26 cellular contexts compared by ENCODE assay signal in the genomic region with DNA sequence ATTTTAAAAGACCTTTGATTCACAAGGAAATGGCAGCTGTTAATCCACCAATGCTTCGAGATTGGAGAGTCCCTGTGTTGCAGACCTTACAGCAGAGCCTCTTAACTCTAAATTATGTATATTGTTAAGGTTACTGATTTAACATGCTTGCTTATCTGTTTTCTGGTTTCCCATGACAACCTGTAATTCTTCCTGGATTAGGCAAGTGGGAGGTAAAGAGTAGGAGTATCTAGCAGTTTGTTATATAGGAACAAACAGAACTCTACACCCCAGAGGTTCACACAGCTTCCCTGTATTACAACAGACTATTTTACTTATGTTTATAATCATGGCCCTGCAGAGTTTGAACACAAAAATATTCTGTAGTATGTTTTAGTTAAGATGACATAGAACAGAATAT. TPM values are rescaled to one million over a fixed set of nuclear protein-coding genes. Genes with fewer than 3 reads are reported as not detected.
DNase-seq lines count a peak whose midpoint lies in the region; ATAC-seq, FAIRE-seq and TF ChIP-seq lines count a peak whose summit lies in the region.
"Had no signal": no experiment of that assay in that cellular context is flagged by ENCODE, and none has a peak within 500 bp of the region (broad histone marks: within the 10 kb centered on the region; RNA-seq: fewer than 3 reads in every experiment).

No MANE protein-coding gene starts in this region.

- no peak overlapping the region for H3K4ac ChIP-seq in IMR-90 (ENCODE audit: low read depth, low read length)

- H3K23ac ChIP-seq in IMR-90 (ENCODE audit: low read depth, low read length), result no peak overlapping the region

- no peak for TF ChIP-seq POLR2A in IMR-90 (IDR thresholded peaks at IDR 0.05; ENCODE audit: low read depth, low read length)
- TF ChIP-seq POLR2A in HepG2 (IDR thresholded peaks at IDR 0.05; ENCODE audit: insufficient read depth in 1 of 2, low read depth in 2 of 2, low read length in 2 of 2), result no peak
- no peak for TF ChIP-seq POLR2A in suprapubic skin (IDR thresholded peaks at IDR 0.05)

- dilution Hi-C loops in IMR-90 (cut with HindIII; ENCODE audit: low sequenced_read_pairs, unreplicated experiment), result no loop called here

- no TSS peak for BruUV-seq in A673 (replicated peaks; lab: Mats Ljungman, UMichigan)
- no TSS peak for BruUV-seq in IMR-90 (replicated peaks; lab: Mats Ljungman, UMichigan)
- no TSS peak for BruUV-seq in HepG2 (replicated peaks; lab: Mats Ljungman, UMichigan)

- H3K4me1 ChIP-seq in A673 (ENCODE audit: insufficient read depth, low read length, poor library complexity, severe bottlenecking), result peaks cover 19% of the 10 kb centered on the region
- peaks cover 4% of the 10 kb centered on the region for H3K4me1 ChIP-seq in IMR-90 (ENCODE audit: control insufficient read depth, insufficient read depth, low read length)
- peaks cover 47% of the 10 kb centered on the region for H3K4me1 ChIP-seq in HepG2 (ENCODE audit: insufficient read depth, low read length)
- no peaks in the 10 kb centered on the region for H3K4me1 ChIP-seq in suprapubic skin
- H3K4me1 ChIP-seq: colonic mucosa had no signal

- H2AFZ ChIP-seq in IMR-90 (replicated peaks; ENCODE audit: low read length, poor library complexity) (no peak overlapping the region), HepG2 (ENCODE audit: low read length) (no peak overlapping the region)

- peak; percentile 17 for DNase-seq in A673 (ENCODE audit: low spot score)
- peak; percentile 12 for DNase-seq in IMR-90
- DNase-seq in amniotic epithelial cell (ENCODE audit: low read depth), result peak; percentile 87
- peak; percentile 93 for DNase-seq in HepG2 (ENCODE audit: low spot score)
- no peak for DNase-seq in T-helper 2 cell
- no peak for DNase-seq in H7
- DNase-seq in HUDEP-2 (lab: John Stamatoyannopoulos, UW; ENCODE audit: unreplicated experiment in 76 of 76), result no peak
- DNase-seq in suprapubic skin (ENCODE audit: low spot score in 2 of 2), result no peak
- DNase-seq: ACHN; activated CD4-positive, alpha-beta T cell treated with anti-CD3 and anti-CD28 coated beads, Interleukin-2, amount 50 U/mL, for 48 hours; activated CD4-positive, CD25-positive, alpha-beta regulatory T cell; activated gamma-delta T cell; brain microvascular endothelial cell; Calu3; colonic mucosa; glutamatergic neuron; left cardiac atrium; naive thymus-derived CD4-positive, alpha-beta T cell; NCI-H1105 treated with DMSO at 0.1 percent for 48 hours; NCI-H524; right cardiac atrium; stimulated activated CD4-positive, alpha-beta T cell treated with anti-CD3 and anti-CD28 coated beads, Interleukin-12 subunit alpha, Interleukin-12 subunit beta, amount 100 ng/mL, for 4 hours had no signal

- H3K4me3 ChIP-seq in A673 (ENCODE audit: low read depth, low read length, poor library complexity, severe bottlenecking) (no peak overlapping the region), IMR-90 (ENCODE audit: insufficient read depth, low read depth, low read length) (no peak overlapping the region), HepG2 (replicated peaks in 1 of 3; ENCODE audit: insufficient read depth in 1 of 3, low read depth in 2 of 3, low read length in 3 of 3) (no peak overlapping the region; a peak in 1 of 6 replicates), H7 (ENCODE audit: insufficient read depth, low read depth, low read length) (no peak overlapping the region), suprapubic skin (no peak overlapping the region)
- H3K4me3 ChIP-seq: BLaER1 treated with 17β-estradiol and CSF1 and Interleukin-3, amounts not matched to agents 10 nM and 100 nM; colonic mucosa had no signal

- no peaks in the 10 kb centered on the region for H3K27me3 ChIP-seq in A673 (replicated peaks; ENCODE audit: insufficient read depth, low read depth, low read length, poor library complexity)
- H3K27me3 ChIP-seq in IMR-90 (ENCODE audit: control insufficient read depth, insufficient read depth, low read length), result no peaks in the 10 kb centered on the region
- no peaks in the 10 kb centered on the region for H3K27me3 ChIP-seq in HepG2 (ENCODE audit: control insufficient read depth in 1 of 2, insufficient read depth in 2 of 2, low read length in 2 of 2)
- H3K27me3 ChIP-seq in H7 (ENCODE audit: control insufficient read depth, insufficient read depth, low read length), result no peaks in the 10 kb centered on the region
- H3K27me3 ChIP-seq in suprapubic skin, result no peaks in the 10 kb centered on the region
- H3K27me3 ChIP-seq: BLaER1 treated with 17β-estradiol and CSF1 and Interleukin-3, amounts not matched to agents 10 nM and 100 nM; brain microvascular endothelial cell; colonic mucosa had no signal

- peaks cover 12 to 25% of the 10 kb centered on the region in 2 experiments for H3K79me1 ChIP-seq in IMR-90 (ENCODE audit: low read depth in 1 of 2, low read length in 2 of 2)

- H3K14ac ChIP-seq in IMR-90 (replicated peaks; ENCODE audit: low read depth, low read length), result no peak overlapping the region

- H4K20me1 ChIP-seq in IMR-90 (ENCODE audit: insufficient read depth, low read length), result peaks cover 4% of the 10 kb centered on the region
- no peaks in the 10 kb centered on the region for H4K20me1 ChIP-seq in HepG2 (ENCODE audit: insufficient read depth, low read length)

- H3K79me2 ChIP-seq in HepG2 (ENCODE audit: insufficient read depth, low read length), result no peaks in the 10 kb centered on the region

- no peak for FAIRE-seq in HepG2 (lab: Jason Lieb, UNC)

- TF ChIP-seq RAD21 in IMR-90 (IDR thresholded peaks at IDR 0.05; ENCODE audit: low read length) (no peak), HepG2 (CRISPR knock-in tag; IDR thresholded peaks at IDR 0.05) (no peak)

- no peak overlapping the region for H2BK5ac ChIP-seq in IMR-90 (ENCODE audit: low read depth, low read length, poor library complexity, severe bottlenecking)

- no CpG with 5 or more reads among the region's 1 CpG for WGBS in IMR-90 (ENCODE audit: extremely low coverage in 2 of 2, insufficient read length in 1 of 2), 2 experiments
- WGBS in HepG2 (ENCODE audit: low lambda C conversion rate), result 43% methylated on average over 1 of the region's 1 CpG
- WGBS in suprapubic skin, result 36% methylated on average over 1 of the region's 1 CpG

- no peak overlapping the region for H2AK5ac ChIP-seq in IMR-90 (ENCODE audit: low read depth, low read length)

- POLR2A ChIA-PET in A673 (lab: Charles Lee; ENCODE audit: low non-redundant PET) (no interaction called here), IMR-90 (lab: Charles Lee; ENCODE audit: unreplicated experiment) (no interaction called here), HepG2 (lab: Yijun Ruan, JAX) (interaction anchor here (0.9 kb wide), 1 partner anchor 55 kb away, joined by 4 read pairs; the partner anchor contains the start of gene XRN2)

- no peak for TF ChIP-seq CTCF in A673 (conservative IDR thresholded peaks at IDR 0.05; ENCODE audit: low read depth, low read length)
- no peak for TF ChIP-seq CTCF in IMR-90 (conservative IDR thresholded peaks at IDR 0.05; ENCODE audit: low read depth, low read length)
- no peak for TF ChIP-seq CTCF in HepG2 (CRISPR knock-in tag; IDR thresholded peaks at IDR 0.05)
- no peak for TF ChIP-seq CTCF in suprapubic skin (IDR thresholded peaks at IDR 0.05)

- no peak overlapping the region for H2AK9ac ChIP-seq in IMR-90 (replicated peaks; ENCODE audit: low read depth, low read length, poor library complexity)

- H3K56ac ChIP-seq in IMR-90 (ENCODE audit: extremely low read depth, insufficient read depth, low read length), result no peak overlapping the region

- intact Hi-C loops in A673 (cut with micrococcal nuclease; ENCODE audit: unreplicated experiment) (no loop called here), IMR-90 (cut with micrococcal nuclease) (no loop called here), HepG2 (cut with micrococcal nuclease; ENCODE audit: unreplicated experiment) (loop anchor here (5.0 kb wide), 1 partner anchor 121 kb away; no protein-coding TSS in a partner anchor)

- H3K4me2 ChIP-seq in IMR-90 (ENCODE audit: low read depth, low read length), result no peak overlapping the region
- no peak overlapping the region for H3K4me2 ChIP-seq in HepG2 (ENCODE audit: low read depth, low read length)
- H3K4me2 ChIP-seq: BLaER1 treated with 17β-estradiol and CSF1 and Interleukin-3, amounts not matched to agents 10 nM and 100 nM had no signal

- in situ Hi-C loops in IMR-90 (cut with MboI; ENCODE audit: low sequenced_read_pairs), result no loop called here
- in situ Hi-C loops in HepG2 (cut with HindIII; ENCODE audit: extremely low pct_ligation_motif_present, low pct_unique_long_range_greater_than_20kb), result no loop called here

- H4K91ac ChIP-seq in IMR-90 (ENCODE audit: insufficient read depth, low read depth, low read length), result no peak overlapping the region

- H3K36me3 ChIP-seq in A673 (ENCODE audit: insufficient read depth, low read length, poor library complexity, severe bottlenecking), result peaks cover 47% of the 10 kb centered on the region
- H3K36me3 ChIP-seq in IMR-90 (ENCODE audit: control insufficient read depth, insufficient read depth, low read length), result peaks cover 18% of the 10 kb centered on the region
- H3K36me3 ChIP-seq in HepG2 (replicated peaks in 1 of 2; ENCODE audit: control insufficient read depth in 1 of 2, insufficient read depth in 2 of 2, low read length in 2 of 2), result peaks cover 15 to 49% of the 10 kb centered on the region in 2 experiments
- peaks cover 23% of the 10 kb centered on the region for H3K36me3 ChIP-seq in H7 (replicated peaks; ENCODE audit: control insufficient read depth, insufficient read depth, low read length)
- H3K36me3 ChIP-seq in suprapubic skin, result peaks cover 62% of the 10 kb centered on the region
- H3K36me3 ChIP-seq: colonic mucosa had no signal

- H4K8ac ChIP-seq in IMR-90 (ENCODE audit: low read depth in 2 of 2, low read length in 2 of 2), result no peak overlapping the region

- H3K9me1 ChIP-seq in IMR-90 (ENCODE audit: insufficient read depth, low read length), result peaks cover 9% of the 10 kb centered on the region

- H3K9me3 ChIP-seq in A673 (ENCODE audit: low read depth, low read length, poor library complexity, severe bottlenecking) (no peaks in the 10 kb centered on the region), IMR-90 (ENCODE audit: control insufficient read depth, insufficient read depth, low read length) (no peaks in the 10 kb centered on the region), HepG2 (ENCODE audit: low read length) (no peaks in the 10 kb centered on the region), suprapubic skin (no peaks in the 10 kb centered on the region)
- H3K9me3 ChIP-seq: BLaER1 treated with 17β-estradiol and CSF1 and Interleukin-3, amounts not matched to agents 10 nM and 100 nM; colonic mucosa had no signal

- H2BK20ac ChIP-seq in IMR-90 (ENCODE audit: low read depth, low read length), result no peak overlapping the region

- TF ChIP-seq EP300 in HepG2 (IDR thresholded peaks at IDR 0.05; ENCODE audit: low read depth in 2 of 2, low read length in 2 of 2), result peak in 1 of 2 experiments; percentile 58; a peak in 1 of 4 replicates
- TF ChIP-seq EP300 in HepG2 (CRISPR knock-in tag; IDR thresholded peaks at IDR 0.05; ENCODE audit: borderline replicate concordance), result peak; percentile 12; the same call in 1 of the 2 replicates
- TF ChIP-seq EP300 in suprapubic skin (IDR thresholded peaks at IDR 0.05), result no peak

- no peak overlapping the region for H3K27ac ChIP-seq in A673 (ENCODE audit: low read depth, low read length, poor library complexity, severe bottlenecking)
- no peak overlapping the region for H3K27ac ChIP-seq in IMR-90 (ENCODE audit: insufficient read depth, low read length)
- H3K27ac ChIP-seq in HepG2 (ENCODE audit: extremely low read length, insufficient read depth, low read length), result peak overlapping the region; percentile 88
- no peak overlapping the region for H3K27ac ChIP-seq in suprapubic skin
- H3K27ac ChIP-seq: BLaER1 treated with 17β-estradiol and CSF1 and Interleukin-3, amounts not matched to agents 10 nM and 100 nM; brain microvascular endothelial cell; colonic mucosa had no signal

- H3K9ac ChIP-seq in IMR-90 (ENCODE audit: low read depth, low read length) (no peak overlapping the region), HepG2 (ENCODE audit: insufficient read depth, low read depth, low read length) (peak overlapping the region; percentile 57)
- H3K9ac ChIP-seq: BLaER1 treated with 17β-estradiol and CSF1 and Interleukin-3, amounts not matched to agents 10 nM and 100 nM had no signal

- H2BK15ac ChIP-seq in IMR-90 (ENCODE audit: low read depth, low read length), result no peak overlapping the region

- ATAC-seq in IMR-90 (ENCODE audit: low read depth) (no peak), HepG2 (peak; percentile 99)
- ATAC-seq: naive thymus-derived CD4-positive, alpha-beta T cell; right cardiac atrium had no signal

- H3K18ac ChIP-seq in IMR-90 (ENCODE audit: low read depth, low read length), result no peak overlapping the region

- H4K5ac ChIP-seq in IMR-90 (ENCODE audit: low read depth, low read length), result no peak overlapping the region

- CTCF ChIA-PET in A673 (lab: Charles Lee) (no interaction called here), IMR-90 (lab: Yijun Ruan, JAX) (no interaction called here), HepG2 (lab: Yijun Ruan, JAX; ENCODE audit: low intra/inter-chr PET ratio, low total read pairs) (no interaction called here)

- no peak overlapping the region for H2BK120ac ChIP-seq in IMR-90 (ENCODE audit: low read depth, low read length)

RNA-seq across cellular contexts. Expression of gene NKX2-4, which starts 39.5 kb away (rescaled TPM):
- 0.13 TPM in 2 replicates for total RNA-seq in A673 (2021)
- not detected in 2 replicates for total RNA-seq in IMR-90 (2012; rRNA removed)
- not detected in 2 replicates for polyA plus RNA-seq in IMR-90 (2012; rRNA removed)
- polyA plus RNA-seq in IMR-90 (2012; cell fraction: cytosol; rRNA removed), result not detected in 2 replicates
- not detected in 2 replicates for polyA plus RNA-seq in IMR-90 (2012; cell fraction: nucleus; rRNA removed; ENCODE audit: low replicate concordance)
- not detected in 2 replicates for total RNA-seq in HepG2 (2016; rRNA removed; fragmentation: Illumina TruSeq; extraction: Trizol)
- not detected in 2 replicates for total RNA-seq in HepG2 (2016; cell fraction: cytosol; rRNA removed; fragmentation: Illumina TruSeq; extraction: Trizol; ENCODE audit: low read depth)
- total RNA-seq in HepG2 (2016; cell fraction: insoluble cytoplasmic fraction; rRNA removed; fragmentation: Illumina TruSeq; extraction: Trizol), result not detected in 2 replicates
- total RNA-seq in HepG2 (2016; cell fraction: membrane; rRNA removed; fragmentation: Illumina TruSeq; extraction: Trizol), result not detected in 2 replicates
- total RNA-seq in HepG2 (2016; cell fraction: nucleus; rRNA removed; fragmentation: Illumina TruSeq; extraction: Trizol), result not detected in 2 replicates
- polyA plus RNA-seq in HepG2 (2011; rRNA removed), result not detected in 2 replicates
- not detected in 2 replicates for polyA plus RNA-seq in HepG2 (2011; cell fraction: cytosol; rRNA removed)
- not detected in 2 replicates for polyA plus RNA-seq in HepG2 (2011; cell fraction: nucleus; rRNA removed)
- not detected in 2 replicates for polyA plus RNA-seq in HepG2 (2012)
- not detected in 2 replicates for polyA plus RNA-seq in HepG2 (2016; cell fraction: cytosol; fragmentation: Illumina TruSeq; extraction: Trizol; ENCODE audit: low read depth)
- polyA plus RNA-seq in HepG2 (2016; cell fraction: insoluble cytoplasmic fraction; fragmentation: Illumina TruSeq; extraction: Trizol; ENCODE audit: low read depth), result not detected in 2 replicates
- not detected in 2 replicates for polyA plus RNA-seq in HepG2 (2016; cell fraction: membrane; fragmentation: Illumina TruSeq; extraction: Trizol; ENCODE audit: low read depth)
- polyA plus RNA-seq in HepG2 (2016; cell fraction: nucleus; fragmentation: Illumina TruSeq; extraction: Trizol; ENCODE audit: insufficient read depth, low read depth), result not detected in 2 replicates
- not detected in 2 replicates for polyA minus RNA-seq in HepG2 (2011; rRNA and poly(A)+ RNA removed; ENCODE audit: low replicate concordance)
- polyA minus RNA-seq in HepG2 (2011; cell fraction: cytosol; rRNA and poly(A)+ RNA removed), result not detected in 2 replicates
- polyA minus RNA-seq in HepG2 (2011; cell fraction: nucleus; rRNA and poly(A)+ RNA removed), result not detected in 2 replicates
- not detected in 2 replicates for total RNA-seq in H7 (2014; rRNA removed; shearing (Covaris generic))
- total RNA-seq in suprapubic skin, result not detected
- total RNA-seq: Calu3; colonic mucosa; left cardiac atrium; LHCN-M2; mesenteric fat pad; naive thymus-derived CD4-positive, alpha-beta T cell; osteocyte; right cardiac atrium had no signal
- polyA plus RNA-seq: naive thymus-derived CD4-positive, alpha-beta T cell; right cardiac atrium had no signal

RNA-seq across cellular contexts. Expression of gene XRN2, which starts 54.7 kb away (rescaled TPM):
- total RNA-seq in A673 (2021), result 121 and 122 TPM in 2 replicates
- 70.8 and 99.2 TPM in 2 replicates for total RNA-seq in IMR-90 (2012; rRNA removed)
- 49.5 and 58.1 TPM in 2 replicates for polyA plus RNA-seq in IMR-90 (2012; rRNA removed)
- polyA plus RNA-seq in IMR-90 (2012; cell fraction: cytosol; rRNA removed), result 12.7 and 15.9 TPM in 2 replicates
- 11.1 and 42.3 TPM in 2 replicates for polyA plus RNA-seq in IMR-90 (2012; cell fraction: nucleus; rRNA removed; ENCODE audit: low replicate concordance)
- total RNA-seq in HepG2 (2016; rRNA removed; fragmentation: Illumina TruSeq; extraction: Trizol), result 171 and 256 TPM in 2 replicates
- 45.6 and 51.1 TPM in 2 replicates for total RNA-seq in HepG2 (2016; cell fraction: cytosol; rRNA removed; fragmentation: Illumina TruSeq; extraction: Trizol; ENCODE audit: low read depth)
- total RNA-seq in HepG2 (2016; cell fraction: insoluble cytoplasmic fraction; rRNA removed; fragmentation: Illumina TruSeq; extraction: Trizol), result 169 and 245 TPM in 2 replicates
- 82.9 and 105 TPM in 2 replicates for total RNA-seq in HepG2 (2016; cell fraction: membrane; rRNA removed; fragmentation: Illumina TruSeq; extraction: Trizol)
- 118 and 127 TPM in 2 replicates for total RNA-seq in HepG2 (2016; cell fraction: nucleus; rRNA removed; fragmentation: Illumina TruSeq; extraction: Trizol)
- polyA plus RNA-seq in HepG2 (2011; rRNA removed), result 72.1 and 90.3 TPM in 2 replicates
- 47.0 and 59.7 TPM in 2 replicates for polyA plus RNA-seq in HepG2 (2011; cell fraction: cytosol; rRNA removed)
- polyA plus RNA-seq in HepG2 (2011; cell fraction: nucleus; rRNA removed), result 59.5 and 68.9 TPM in 2 replicates
- polyA plus RNA-seq in HepG2 (2012), result 84.6 and 86.2 TPM in 2 replicates
- 10.5 and 11.9 TPM in 2 replicates for polyA plus RNA-seq in HepG2 (2016; cell fraction: cytosol; fragmentation: Illumina TruSeq; extraction: Trizol; ENCODE audit: low read depth)
- 147 and 153 TPM in 2 replicates for polyA plus RNA-seq in HepG2 (2016; cell fraction: insoluble cytoplasmic fraction; fragmentation: Illumina TruSeq; extraction: Trizol; ENCODE audit: low read depth)
- 23.2 and 29.4 TPM in 2 replicates for polyA plus RNA-seq in HepG2 (2016; cell fraction: membrane; fragmentation: Illumina TruSeq; extraction: Trizol; ENCODE audit: low read depth)
- polyA plus RNA-seq in HepG2 (2016; cell fraction: nucleus; fragmentation: Illumina TruSeq; extraction: Trizol; ENCODE audit: insufficient read depth, low read depth), result 96.3 and 98.6 TPM in 2 replicates
- 14.6 and 43.6 TPM in 2 replicates for polyA minus RNA-seq in HepG2 (2011; rRNA and poly(A)+ RNA removed; ENCODE audit: low replicate concordance)
- 68.8 and 71.0 TPM in 2 replicates for polyA minus RNA-seq in HepG2 (2011; cell fraction: cytosol; rRNA and poly(A)+ RNA removed)
- polyA minus RNA-seq in HepG2 (2011; cell fraction: nucleus; rRNA and poly(A)+ RNA removed), result 98.6 and 107 TPM in 2 replicates
- total RNA-seq in H7 (2014; rRNA removed; shearing (Covaris generic)), result 137 and 143 TPM in 2 replicates
- 10 to 100 TPM; 41.3 to 51.0 (median 46.4) TPM for total RNA-seq in suprapubic skin

Comparison
In these comparisons a context has a peak if more than half of its experiments do, and no peak if none do; other contexts are left out.
1. DNase-seq: peak in A673 (single experiment), IMR-90 (single experiment), amniotic epithelial cell (single experiment) and HepG2 (single experiment); none in T-helper 2 cell (0 of 5), H7 (single experiment), HUDEP-2 (0 of 76) and suprapubic skin (0 of 2).